1 cellular context compared by ENCODE assay signal in the genomic region with DNA sequence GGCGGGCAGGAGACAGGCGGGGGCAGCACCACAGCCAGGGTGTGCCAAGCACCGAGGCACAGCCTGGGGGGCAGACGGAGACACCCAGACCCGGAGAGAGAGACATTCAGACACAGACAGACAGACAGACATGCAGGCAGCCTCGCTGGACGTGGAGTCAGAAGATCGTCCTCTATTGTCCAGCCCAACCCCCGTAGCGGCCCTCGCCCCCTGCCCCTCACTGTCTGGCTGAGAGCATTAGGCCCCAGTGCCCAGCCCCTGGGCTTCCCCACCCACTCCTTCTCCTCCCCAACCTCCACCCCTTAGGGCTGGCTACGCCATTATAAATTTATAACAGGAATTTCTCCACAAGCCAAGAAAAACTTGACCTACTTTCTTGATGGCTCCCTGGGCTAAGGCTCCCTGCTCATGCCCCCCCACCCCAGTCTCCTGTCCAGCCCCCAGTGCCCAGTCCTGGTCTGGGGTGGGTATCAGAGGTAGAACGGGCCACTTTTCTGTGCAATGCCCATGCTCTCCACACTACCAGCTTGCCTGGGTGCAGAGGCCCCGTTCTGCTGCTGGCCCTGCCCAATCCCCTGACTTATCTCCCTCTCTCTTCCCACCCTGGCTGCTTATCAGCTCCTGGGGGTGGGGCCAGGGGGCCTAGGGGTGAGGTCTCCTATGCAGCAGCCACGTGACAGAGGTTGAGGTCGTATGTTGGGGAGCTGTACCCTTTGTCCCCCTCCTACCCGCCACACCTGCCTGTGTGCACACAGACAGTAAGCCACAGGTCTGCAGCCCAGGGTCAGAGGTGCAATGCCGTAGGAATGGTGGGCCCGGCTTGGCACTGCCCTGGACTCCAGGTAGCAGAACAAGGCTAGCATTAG.
TF ChIP-seq lines count a peak whose summit lies in the region.

No MANE protein-coding gene starts in this region.

TF ChIP-seq in K562, 482 proteins besides CTCF, POLR2A, EP300 and RAD21 (continued from another document and continues in another):
- TF ChIP-seq, protein P1, sequence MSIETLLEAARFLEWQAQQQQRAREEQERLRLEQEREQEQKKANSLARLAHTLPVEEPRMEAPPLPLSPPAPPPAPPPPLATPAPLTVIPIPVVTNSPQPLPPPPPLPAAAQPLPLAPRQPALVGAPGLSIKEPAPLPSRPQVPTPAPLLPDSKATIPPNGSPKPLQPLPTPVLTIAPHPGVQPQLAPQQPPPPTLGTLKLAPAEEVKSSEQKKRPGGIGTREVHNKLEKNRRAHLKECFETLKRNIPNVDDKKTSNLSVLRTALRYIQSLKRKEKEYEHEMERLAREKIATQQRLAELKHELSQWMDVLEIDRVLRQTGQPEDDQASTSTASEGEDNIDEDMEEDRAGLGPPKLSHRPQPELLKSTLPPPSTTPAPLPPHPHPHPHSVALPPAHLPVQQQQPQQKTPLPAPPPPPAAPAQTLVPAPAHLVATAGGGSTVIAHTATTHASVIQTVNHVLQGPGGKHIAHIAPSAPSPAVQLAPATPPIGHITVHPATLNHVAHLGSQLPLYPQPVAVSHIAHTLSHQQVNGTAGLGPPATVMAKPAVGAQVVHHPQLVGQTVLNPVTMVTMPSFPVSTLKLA (conservative IDR thresholded peaks at IDR 0.05): peak; percentile 40 to 41; a peak in 1 of 4 replicates
- TF ChIP-seq JUN (IDR thresholded peaks at IDR 0.05; ENCODE audit: borderline replicate concordance, low read depth, low read length) (no peak), JUN (CRISPR knock-in tag; IDR thresholded peaks at IDR 0.05; ENCODE audit: borderline replicate concordance) (no peak), ARID1B (IDR thresholded peaks at IDR 0.05) (peak; percentile 53), ZNF12 (CRISPR knock-in tag; IDR thresholded peaks at IDR 0.05) (no peak), PHF20 (IDR thresholded peaks at IDR 0.05; ENCODE audit: partially characterized antibody) (no peak), HDAC6 (IDR thresholded peaks at IDR 0.05; ENCODE audit: low read depth, low read length) (no peak), RBM39 (optimal IDR thresholded peaks at IDR 0.05; ENCODE audit: low read depth, low read length) (no peak), HOXB6 (CRISPR knock-in tag; IDR thresholded peaks at IDR 0.05; ENCODE audit: borderline replicate concordance) (no peak), HDAC1 (IDR thresholded peaks at IDR 0.05) (0 out of 4 replicates have a peak, but pooled peaks of 1 of the 2 experiments have one; percentile 27), POLR2G (IDR thresholded peaks at IDR 0.05; ENCODE audit: low read depth, low read length) (0 out of 2 replicates have a peak, but pooled peaks have one; percentile 4)
- TF ChIP-seq, protein P2, sequence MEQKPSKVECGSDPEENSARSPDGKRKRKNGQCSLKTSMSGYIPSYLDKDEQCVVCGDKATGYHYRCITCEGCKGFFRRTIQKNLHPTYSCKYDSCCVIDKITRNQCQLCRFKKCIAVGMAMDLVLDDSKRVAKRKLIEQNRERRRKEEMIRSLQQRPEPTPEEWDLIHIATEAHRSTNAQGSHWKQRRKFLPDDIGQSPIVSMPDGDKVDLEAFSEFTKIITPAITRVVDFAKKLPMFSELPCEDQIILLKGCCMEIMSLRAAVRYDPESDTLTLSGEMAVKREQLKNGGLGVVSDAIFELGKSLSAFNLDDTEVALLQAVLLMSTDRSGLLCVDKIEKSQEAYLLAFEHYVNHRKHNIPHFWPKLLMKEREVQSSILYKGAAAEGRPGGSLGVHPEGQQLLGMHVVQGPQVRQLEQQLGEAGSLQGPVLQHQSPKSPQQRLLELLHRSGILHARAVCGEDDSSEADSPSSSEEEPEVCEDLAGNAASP (IDR thresholded peaks at IDR 0.05): no peak
- TF ChIP-seq, protein P3, sequence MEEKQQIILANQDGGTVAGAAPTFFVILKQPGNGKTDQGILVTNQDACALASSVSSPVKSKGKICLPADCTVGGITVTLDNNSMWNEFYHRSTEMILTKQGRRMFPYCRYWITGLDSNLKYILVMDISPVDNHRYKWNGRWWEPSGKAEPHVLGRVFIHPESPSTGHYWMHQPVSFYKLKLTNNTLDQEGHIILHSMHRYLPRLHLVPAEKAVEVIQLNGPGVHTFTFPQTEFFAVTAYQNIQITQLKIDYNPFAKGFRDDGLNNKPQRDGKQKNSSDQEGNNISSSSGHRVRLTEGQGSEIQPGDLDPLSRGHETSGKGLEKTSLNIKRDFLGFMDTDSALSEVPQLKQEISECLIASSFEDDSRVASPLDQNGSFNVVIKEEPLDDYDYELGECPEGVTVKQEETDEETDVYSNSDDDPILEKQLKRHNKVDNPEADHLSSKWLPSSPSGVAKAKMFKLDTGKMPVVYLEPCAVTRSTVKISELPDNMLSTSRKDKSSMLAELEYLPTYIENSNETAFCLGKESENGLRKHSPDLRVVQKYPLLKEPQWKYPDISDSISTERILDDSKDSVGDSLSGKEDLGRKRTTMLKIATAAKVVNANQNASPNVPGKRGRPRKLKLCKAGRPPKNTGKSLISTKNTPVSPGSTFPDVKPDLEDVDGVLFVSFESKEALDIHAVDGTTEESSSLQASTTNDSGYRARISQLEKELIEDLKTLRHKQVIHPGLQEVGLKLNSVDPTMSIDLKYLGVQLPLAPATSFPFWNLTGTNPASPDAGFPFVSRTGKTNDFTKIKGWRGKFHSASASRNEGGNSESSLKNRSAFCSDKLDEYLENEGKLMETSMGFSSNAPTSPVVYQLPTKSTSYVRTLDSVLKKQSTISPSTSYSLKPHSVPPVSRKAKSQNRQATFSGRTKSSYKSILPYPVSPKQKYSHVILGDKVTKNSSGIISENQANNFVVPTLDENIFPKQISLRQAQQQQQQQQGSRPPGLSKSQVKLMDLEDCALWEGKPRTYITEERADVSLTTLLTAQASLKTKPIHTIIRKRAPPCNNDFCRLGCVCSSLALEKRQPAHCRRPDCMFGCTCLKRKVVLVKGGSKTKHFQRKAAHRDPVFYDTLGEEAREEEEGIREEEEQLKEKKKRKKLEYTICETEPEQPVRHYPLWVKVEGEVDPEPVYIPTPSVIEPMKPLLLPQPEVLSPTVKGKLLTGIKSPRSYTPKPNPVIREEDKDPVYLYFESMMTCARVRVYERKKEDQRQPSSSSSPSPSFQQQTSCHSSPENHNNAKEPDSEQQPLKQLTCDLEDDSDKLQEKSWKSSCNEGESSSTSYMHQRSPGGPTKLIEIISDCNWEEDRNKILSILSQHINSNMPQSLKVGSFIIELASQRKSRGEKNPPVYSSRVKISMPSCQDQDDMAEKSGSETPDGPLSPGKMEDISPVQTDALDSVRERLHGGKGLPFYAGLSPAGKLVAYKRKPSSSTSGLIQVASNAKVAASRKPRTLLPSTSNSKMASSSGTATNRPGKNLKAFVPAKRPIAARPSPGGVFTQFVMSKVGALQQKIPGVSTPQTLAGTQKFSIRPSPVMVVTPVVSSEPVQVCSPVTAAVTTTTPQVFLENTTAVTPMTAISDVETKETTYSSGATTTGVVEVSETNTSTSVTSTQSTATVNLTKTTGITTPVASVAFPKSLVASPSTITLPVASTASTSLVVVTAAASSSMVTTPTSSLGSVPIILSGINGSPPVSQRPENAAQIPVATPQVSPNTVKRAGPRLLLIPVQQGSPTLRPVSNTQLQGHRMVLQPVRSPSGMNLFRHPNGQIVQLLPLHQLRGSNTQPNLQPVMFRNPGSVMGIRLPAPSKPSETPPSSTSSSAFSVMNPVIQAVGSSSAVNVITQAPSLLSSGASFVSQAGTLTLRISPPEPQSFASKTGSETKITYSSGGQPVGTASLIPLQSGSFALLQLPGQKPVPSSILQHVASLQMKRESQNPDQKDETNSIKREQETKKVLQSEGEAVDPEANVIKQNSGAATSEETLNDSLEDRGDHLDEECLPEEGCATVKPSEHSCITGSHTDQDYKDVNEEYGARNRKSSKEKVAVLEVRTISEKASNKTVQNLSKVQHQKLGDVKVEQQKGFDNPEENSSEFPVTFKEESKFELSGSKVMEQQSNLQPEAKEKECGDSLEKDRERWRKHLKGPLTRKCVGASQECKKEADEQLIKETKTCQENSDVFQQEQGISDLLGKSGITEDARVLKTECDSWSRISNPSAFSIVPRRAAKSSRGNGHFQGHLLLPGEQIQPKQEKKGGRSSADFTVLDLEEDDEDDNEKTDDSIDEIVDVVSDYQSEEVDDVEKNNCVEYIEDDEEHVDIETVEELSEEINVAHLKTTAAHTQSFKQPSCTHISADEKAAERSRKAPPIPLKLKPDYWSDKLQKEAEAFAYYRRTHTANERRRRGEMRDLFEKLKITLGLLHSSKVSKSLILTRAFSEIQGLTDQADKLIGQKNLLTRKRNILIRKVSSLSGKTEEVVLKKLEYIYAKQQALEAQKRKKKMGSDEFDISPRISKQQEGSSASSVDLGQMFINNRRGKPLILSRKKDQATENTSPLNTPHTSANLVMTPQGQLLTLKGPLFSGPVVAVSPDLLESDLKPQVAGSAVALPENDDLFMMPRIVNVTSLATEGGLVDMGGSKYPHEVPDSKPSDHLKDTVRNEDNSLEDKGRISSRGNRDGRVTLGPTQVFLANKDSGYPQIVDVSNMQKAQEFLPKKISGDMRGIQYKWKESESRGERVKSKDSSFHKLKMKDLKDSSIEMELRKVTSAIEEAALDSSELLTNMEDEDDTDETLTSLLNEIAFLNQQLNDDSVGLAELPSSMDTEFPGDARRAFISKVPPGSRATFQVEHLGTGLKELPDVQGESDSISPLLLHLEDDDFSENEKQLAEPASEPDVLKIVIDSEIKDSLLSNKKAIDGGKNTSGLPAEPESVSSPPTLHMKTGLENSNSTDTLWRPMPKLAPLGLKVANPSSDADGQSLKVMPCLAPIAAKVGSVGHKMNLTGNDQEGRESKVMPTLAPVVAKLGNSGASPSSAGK (IDR thresholded peaks at IDR 0.05): peak; percentile 56
- TF ChIP-seq, protein P4, sequence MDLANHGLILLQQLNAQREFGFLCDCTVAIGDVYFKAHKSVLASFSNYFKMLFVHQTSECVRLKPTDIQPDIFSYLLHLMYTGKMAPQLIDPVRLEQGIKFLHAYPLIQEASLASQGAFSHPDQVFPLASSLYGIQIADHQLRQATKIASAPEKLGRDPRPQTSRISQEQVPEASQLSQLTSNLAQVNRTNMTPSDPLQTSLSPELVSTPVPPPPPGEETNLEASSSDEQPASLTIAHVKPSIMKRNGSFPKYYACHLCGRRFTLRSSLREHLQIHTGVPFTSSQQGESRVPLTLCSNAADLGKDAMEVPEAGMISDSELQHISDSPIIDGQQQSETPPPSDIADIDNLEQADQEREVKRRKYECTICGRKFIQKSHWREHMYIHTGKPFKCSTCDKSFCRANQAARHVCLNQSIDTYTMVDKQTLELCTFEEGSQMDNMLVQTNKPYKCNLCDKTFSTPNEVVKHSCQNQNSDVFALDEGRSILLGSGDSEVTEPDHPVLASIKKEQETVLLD (IDR thresholded peaks at IDR 0.05): no peak
- TF ChIP-seq, protein P5, sequence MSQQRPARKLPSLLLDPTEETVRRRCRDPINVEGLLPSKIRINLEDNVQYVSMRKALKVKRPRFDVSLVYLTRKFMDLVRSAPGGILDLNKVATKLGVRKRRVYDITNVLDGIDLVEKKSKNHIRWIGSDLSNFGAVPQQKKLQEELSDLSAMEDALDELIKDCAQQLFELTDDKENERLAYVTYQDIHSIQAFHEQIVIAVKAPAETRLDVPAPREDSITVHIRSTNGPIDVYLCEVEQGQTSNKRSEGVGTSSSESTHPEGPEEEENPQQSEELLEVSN (IDR thresholded peaks at IDR 0.05; ENCODE audit: borderline replicate concordance in 1 of 2, extremely low read depth in 1 of 2, insufficient read depth in 1 of 2, insufficient read length in 1 of 2, low read depth in 1 of 2, low read length in 1 of 2, poor library complexity in 1 of 2, severe bottlenecking in 1 of 2): peak in 1 of 2 experiments; percentile 36
- TF ChIP-seq, protein P6, sequence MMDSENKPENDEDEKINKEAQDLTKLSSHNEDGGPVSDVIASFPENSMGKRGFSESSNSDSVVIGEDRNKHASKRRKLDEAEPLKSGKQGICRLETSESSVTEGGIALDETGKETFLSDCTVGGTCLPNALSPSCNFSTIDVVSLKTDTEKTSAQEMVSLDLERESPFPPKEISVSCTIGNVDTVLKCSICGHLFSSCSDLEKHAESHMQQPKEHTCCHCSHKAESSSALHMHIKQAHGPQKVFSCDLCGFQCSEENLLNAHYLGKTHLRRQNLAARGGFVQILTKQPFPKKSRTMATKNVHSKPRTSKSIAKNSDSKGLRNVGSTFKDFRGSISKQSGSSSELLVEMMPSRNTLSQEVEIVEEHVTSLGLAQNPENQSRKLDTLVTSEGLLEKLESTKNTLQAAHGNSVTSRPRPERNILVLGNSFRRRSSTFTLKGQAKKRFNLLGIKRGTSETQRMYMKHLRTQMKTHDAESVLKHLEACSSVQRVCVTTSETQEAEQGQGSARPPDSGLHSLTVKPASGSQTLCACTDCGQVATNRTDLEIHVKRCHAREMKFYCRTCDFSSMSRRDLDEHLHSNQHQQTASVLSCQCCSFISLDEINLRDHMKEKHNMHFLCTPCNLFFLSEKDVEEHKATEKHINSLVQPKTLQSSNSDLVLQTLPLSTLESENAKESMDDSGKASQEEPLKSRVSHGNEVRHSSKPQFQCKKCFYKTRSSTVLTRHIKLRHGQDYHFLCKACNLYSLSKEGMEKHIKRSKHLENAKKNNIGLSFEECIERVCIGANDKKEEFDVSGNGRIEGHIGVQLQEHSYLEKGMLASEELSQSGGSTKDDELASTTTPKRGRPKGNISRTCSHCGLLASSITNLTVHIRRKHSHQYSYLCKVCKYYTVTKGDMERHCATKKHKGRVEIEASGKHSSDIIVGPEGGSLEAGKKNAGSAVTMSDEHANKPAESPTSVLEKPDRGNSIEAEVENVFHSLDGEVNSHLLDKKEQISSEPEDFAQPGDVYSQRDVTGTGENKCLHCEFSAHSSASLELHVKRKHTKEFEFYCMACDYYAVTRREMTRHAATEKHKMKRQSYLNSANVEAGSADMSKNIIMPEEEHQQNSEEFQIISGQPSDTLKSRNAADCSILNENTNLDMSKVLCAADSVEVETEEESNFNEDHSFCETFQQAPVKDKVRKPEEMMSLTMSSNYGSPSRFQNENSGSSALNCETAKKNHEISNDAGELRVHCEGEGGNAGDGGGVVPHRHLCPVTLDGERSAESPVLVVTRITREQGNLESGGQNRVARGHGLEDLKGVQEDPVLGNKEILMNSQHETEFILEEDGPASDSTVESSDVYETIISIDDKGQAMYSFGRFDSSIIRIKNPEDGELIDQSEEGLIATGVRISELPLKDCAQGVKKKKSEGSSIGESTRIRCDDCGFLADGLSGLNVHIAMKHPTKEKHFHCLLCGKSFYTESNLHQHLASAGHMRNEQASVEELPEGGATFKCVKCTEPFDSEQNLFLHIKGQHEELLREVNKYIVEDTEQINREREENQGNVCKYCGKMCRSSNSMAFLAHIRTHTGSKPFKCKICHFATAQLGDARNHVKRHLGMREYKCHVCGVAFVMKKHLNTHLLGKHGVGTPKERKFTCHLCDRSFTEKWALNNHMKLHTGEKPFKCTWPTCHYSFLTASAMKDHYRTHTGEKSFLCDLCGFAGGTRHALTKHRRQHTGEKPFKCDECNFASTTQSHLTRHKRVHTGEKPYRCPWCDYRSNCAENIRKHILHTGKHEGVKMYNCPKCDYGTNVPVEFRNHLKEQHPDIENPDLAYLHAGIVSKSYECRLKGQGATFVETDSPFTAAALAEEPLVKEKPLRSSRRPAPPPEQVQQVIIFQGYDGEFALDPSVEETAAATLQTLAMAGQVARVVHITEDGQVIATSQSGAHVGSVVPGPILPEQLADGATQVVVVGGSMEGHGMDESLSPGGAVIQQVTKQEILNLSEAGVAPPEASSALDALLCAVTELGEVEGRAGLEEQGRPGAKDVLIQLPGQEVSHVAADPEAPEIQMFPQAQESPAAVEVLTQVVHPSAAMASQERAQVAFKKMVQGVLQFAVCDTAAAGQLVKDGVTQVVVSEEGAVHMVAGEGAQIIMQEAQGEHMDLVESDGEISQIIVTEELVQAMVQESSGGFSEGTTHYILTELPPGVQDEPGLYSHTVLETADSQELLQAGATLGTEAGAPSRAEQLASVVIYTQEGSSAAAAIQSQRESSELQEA (IDR thresholded peaks at IDR 0.05; ENCODE audit: low read depth): no peak
- TF ChIP-seq, protein P7, sequence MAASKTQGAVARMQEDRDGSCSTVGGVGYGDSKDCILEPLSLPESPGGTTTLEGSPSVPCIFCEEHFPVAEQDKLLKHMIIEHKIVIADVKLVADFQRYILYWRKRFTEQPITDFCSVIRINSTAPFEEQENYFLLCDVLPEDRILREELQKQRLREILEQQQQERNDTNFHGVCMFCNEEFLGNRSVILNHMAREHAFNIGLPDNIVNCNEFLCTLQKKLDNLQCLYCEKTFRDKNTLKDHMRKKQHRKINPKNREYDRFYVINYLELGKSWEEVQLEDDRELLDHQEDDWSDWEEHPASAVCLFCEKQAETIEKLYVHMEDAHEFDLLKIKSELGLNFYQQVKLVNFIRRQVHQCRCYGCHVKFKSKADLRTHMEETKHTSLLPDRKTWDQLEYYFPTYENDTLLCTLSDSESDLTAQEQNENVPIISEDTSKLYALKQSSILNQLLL (CRISPR knock-in tag; IDR thresholded peaks at IDR 0.05; ENCODE audit: borderline replicate concordance): no peak
